ENCODE assay signal across 8 cellular contexts in genomic region chr5:116626272-116626723, GRCh38. TPM values are rescaled to one million over a fixed set of nuclear protein-coding genes. Genes with fewer than 3 reads are reported as not detected.
A peak's percentile ranks its signal among the peaks of the same experiment; 100 is the strongest.
DNase-seq lines count a peak whose midpoint lies in the region; ATAC-seq and TF ChIP-seq lines count a peak whose summit lies in the region.

No MANE protein-coding gene starts in this region.

- DNase-seq in HEK293T (ENCODE audit: extremely low spot score) (peak; percentile 31), SJCRH30 (peak; percentile 67 to 87), cardiac septum (ENCODE audit: low spot score) (peak; percentile 85), sigmoid colon (peak; percentile 92)
- no peak for DNase-seq in activated naive CD4-positive, alpha-beta T cell treated with anti-CD3 and anti-CD28 coated beads, Interleukin-2, amount 50 U/mL, for 72 hours (ENCODE audit: low spot score in 2 of 2)

- no peak for TF ChIP-seq CTCF in sigmoid colon (IDR thresholded peaks at IDR 0.05)

- no peaks in the 10 kb centered on the region for H3K9me3 ChIP-seq in SJCRH30 (replicated peaks)
- H3K9me3 ChIP-seq in sigmoid colon = no peaks in the 10 kb centered on the region

- H3K4me3 ChIP-seq in SJCRH30 (peak overlapping the region; percentile 42), sigmoid colon (peak overlapping the region in 3 of 4 donors; percentile 14 to 28 (median 28))

- no peak for ATAC-seq in activated naive CD4-positive, alpha-beta T cell treated with anti-CD3 and anti-CD28 coated beads, Interleukin-2, amount 50 U/mL, for 72 hours
- ATAC-seq in GM18505 (IDR thresholded peaks at IDR 0.05; ENCODE audit: unreplicated experiment) = no peak
- no peak for ATAC-seq in GM21390 (IDR thresholded peaks at IDR 0.05; ENCODE audit: unreplicated experiment)
- no peak for ATAC-seq in HG03159 (IDR thresholded peaks at IDR 0.05; ENCODE audit: unreplicated experiment)

- H3K27me3 ChIP-seq in SJCRH30 (no peaks in the 10 kb centered on the region), sigmoid colon (no peaks in the 10 kb centered on the region)

- H3K36me3 Mint-ChIP-seq in activated naive CD4-positive, alpha-beta T cell treated with anti-CD3 and anti-CD28 coated beads, Interleukin-2, amount 50 U/mL, for 72 hours = no peaks in the 10 kb centered on the region

- H3K36me3 ChIP-seq in SJCRH30 = no peaks in the 10 kb centered on the region
- H3K36me3 ChIP-seq in sigmoid colon = no peaks in the 10 kb centered on the region

- H3K9me3 Mint-ChIP-seq in activated naive CD4-positive, alpha-beta T cell treated with anti-CD3 and anti-CD28 coated beads, Interleukin-2, amount 50 U/mL, for 72 hours = no peaks in the 10 kb centered on the region

- intact Hi-C loops in cardiac septum (cut with DNase I) (no loop called here), sigmoid colon (cut with DNase I) (loop anchor here (10.0 kb wide), 1 partner anchor 139 kb away; no protein-coding TSS in a partner anchor)

- POLR2A ChIA-PET in HEK293T (lab: Yijun Ruan, JAX) = no interaction called here

- no peak overlapping the region for H3K27ac Mint-ChIP-seq in activated naive CD4-positive, alpha-beta T cell treated with anti-CD3 and anti-CD28 coated beads, Interleukin-2, amount 50 U/mL, for 72 hours

- TF ChIP-seq EP300 in sigmoid colon (IDR thresholded peaks at IDR 0.05) = peak in 1 of 4 donors; percentile 14

- peak overlapping the region; percentile 30 for H3K27ac ChIP-seq in SJCRH30
- H3K27ac ChIP-seq in sigmoid colon = peak overlapping the region; percentile 53 to 73 (median 70)

- H3K4me1 ChIP-seq in SJCRH30 (peaks cover 14% of the 10 kb centered on the region), sigmoid colon (peaks cover 0 to 18% (median 11%) of the 10 kb centered on the region in 4 donors)

- no peak for TF ChIP-seq POLR2A in sigmoid colon (IDR thresholded peaks at IDR 0.05)
- no peak for TF ChIP-seq POLR2A in GM18505 (IDR thresholded peaks at IDR 0.05; ENCODE audit: borderline replicate concordance, extremely low read depth, insufficient read depth, insufficient read length)

- CTCF ChIA-PET in HEK293T (lab: Yijun Ruan, JAX) = interaction anchor here (0.8 kb wide), 1 partner anchor 45 kb away, joined by 3 read pairs; no protein-coding TSS in a partner anchor

- WGBS in sigmoid colon, 2 donors = 58 to 65% methylated on average over 13 of the region's 13 CpGs

TF ChIP-seq in HEK293T, 16 proteins besides CTCF, POLR2A, EP300 and RAD21:
- TF ChIP-seq TARDBP (IDR thresholded peaks at IDR 0.05) = no peak

RNA-seq across cellular contexts. Expression of gene SEMA6A, which starts 51.7 kb away (rescaled TPM):
- total RNA-seq in SJCRH30 (2014; rRNA removed; shearing (Covaris generic)) = 53.5 and 63.2 TPM in 2 replicates
- 4.5 TPM for total RNA-seq in cardiac septum
- 10 to 100 TPM; 25.0 to 55.7 (median 39.5) TPM for total RNA-seq in sigmoid colon
- polyA plus RNA-seq in sigmoid colon = 10 to 100 TPM in 1 of 3 donors, 1 to 10 TPM in 2; 4.9 to 16.3 (median 8.4) TPM
- under 1 TPM in 1 of 2 donors, not detected in 1; 0.18 TPM for total RNA-seq in activated naive CD4-positive, alpha-beta T cell treated with anti-CD3 and anti-CD28 coated beads, Interleukin-2, amount 50 U/mL, for 72 hours

Comparison
In these comparisons a context has a peak if more than half of its experiments do, and no peak if none do; other contexts are left out.
1. DNase-seq: peak in HEK293T (single experiment), SJCRH30 (2 of 2), cardiac septum (single experiment) and sigmoid colon (single experiment); none in activated naive CD4-positive, alpha-beta T cell treated with anti-CD3 and anti-CD28 coated beads, Interleukin-2, amount 50 U/mL, for 72 hours (0 of 2).